Comparison of ENCODE assay signal across 8 cellular contexts in genomic region chr15:41827290-41827879, GRCh38. TPM values are rescaled to one million over a fixed set of nuclear protein-coding genes. Genes with fewer than 3 reads are reported as not detected.
DNase-seq lines count a peak whose midpoint lies in the region; ATAC-seq and TF ChIP-seq lines count a peak whose summit lies in the region.

No MANE protein-coding gene starts in this region.

- H3K4me1 Mint-ChIP-seq in Calu3 (ENCODE audit: low read depth, unreplicated experiment), result no peaks in the 10 kb centered on the region
- peaks cover 42% of the 10 kb centered on the region for H3K4me1 Mint-ChIP-seq in activated CD8-positive, alpha-beta T cell treated with anti-CD3 and anti-CD28 coated beads, Interleukin-2, amount 10 ng/mL, durations not matched to agents 7 days and 5 days (ENCODE audit: low read depth)

- DNase-seq in Calu3 (no peak), foreskin keratinocyte (peak in 1 of 2 donors; percentile 36), globus pallidus (ENCODE audit: low spot score) (no peak), NCI-H226 (no peak)
- peak; percentile 32 for DNase-seq in activated CD8-positive, alpha-beta T cell treated with anti-CD3 and anti-CD28 coated beads, Interleukin-2, amount 10 ng/mL, durations not matched to agents 7 days and 5 days

- no TSS peak for BruUV-seq in Calu3 (replicated peaks; lab: Mats Ljungman, UMichigan)

- CTCF ChIA-PET in Calu3 (lab: Charles Lee), result interaction anchor here (0.6 to 0.9 kb wide), 2 partner anchors 11 to 53 kb away, joined by 3 read pairs; partner anchors contain the start of genes MAPKBP1 and PLA2G4B
- CTCF ChIA-PET in activated CD8-positive, alpha-beta T cell treated with anti-CD3 and anti-CD28 coated beads, Interleukin-2, amount 10 ng/mL, durations not matched to agents 7 days and 5 days (lab: Charles Lee), result interaction anchor here (0.8 to 4.1 kb wide), 4 partner anchors 17 to 109 kb away, joined by 4 to 23 read pairs (median 6); partner anchors contain the start of gene MAPKBP1

- peak; percentile 15 for ATAC-seq in HG03354 (IDR thresholded peaks at IDR 0.05; ENCODE audit: poor library complexity, severe bottlenecking, unreplicated experiment)
- ATAC-seq in activated CD8-positive, alpha-beta T cell treated with anti-CD3 and anti-CD28 coated beads, Interleukin-2, amount 10 ng/mL, durations not matched to agents 7 days and 5 days, result peak; percentile 4
- ATAC-seq in foreskin keratinocyte, result no peak
- ATAC-seq in HG02588 (IDR thresholded peaks at IDR 0.05; ENCODE audit: unreplicated experiment), result no peak

- intact Hi-C loops in Calu3 (cut with micrococcal nuclease; ENCODE audit: unreplicated experiment), result no loop called here

- peak overlapping the region; percentile 62 for H3K4me3 ChIP-seq in rectal smooth muscle tissue (ENCODE audit: low read length)

- POLR2A ChIA-PET in activated CD8-positive, alpha-beta T cell treated with anti-CD3 and anti-CD28 coated beads, Interleukin-2, amount 10 ng/mL, durations not matched to agents 7 days and 5 days (lab: Charles Lee), result interaction anchor here (0.8 to 1.6 kb wide), 2 partner anchors 26 to 54 kb away, joined by 3 read pairs; partner anchors contain the start of gene MAPKBP1

- peak overlapping the region; percentile 74 for H3K4me3 Mint-ChIP-seq in Calu3 (ENCODE audit: low read depth, unreplicated experiment)
- H3K4me3 Mint-ChIP-seq in activated CD8-positive, alpha-beta T cell treated with anti-CD3 and anti-CD28 coated beads, Interleukin-2, amount 10 ng/mL, durations not matched to agents 7 days and 5 days, result peak overlapping the region; percentile 86

- peaks cover 14% of the 10 kb centered on the region for H3K36me3 Mint-ChIP-seq in Calu3 (ENCODE audit: insufficient read depth, unreplicated experiment)
- H3K36me3 Mint-ChIP-seq in activated CD8-positive, alpha-beta T cell treated with anti-CD3 and anti-CD28 coated beads, Interleukin-2, amount 10 ng/mL, durations not matched to agents 7 days and 5 days (ENCODE audit: low read depth), result peaks cover 19% of the 10 kb centered on the region

- no peaks in the 10 kb centered on the region for H3K9me3 Mint-ChIP-seq in Calu3 (ENCODE audit: low read depth, unreplicated experiment)
- no peaks in the 10 kb centered on the region for H3K9me3 Mint-ChIP-seq in activated CD8-positive, alpha-beta T cell treated with anti-CD3 and anti-CD28 coated beads, Interleukin-2, amount 10 ng/mL, durations not matched to agents 7 days and 5 days (ENCODE audit: insufficient read depth)

- H3K9ac ChIP-seq in rectal smooth muscle tissue (ENCODE audit: low read length), result no peak overlapping the region

- H3K4me1 ChIP-seq in foreskin keratinocyte, result peaks cover 15% of the 10 kb centered on the region
- H3K4me1 ChIP-seq in rectal smooth muscle tissue (ENCODE audit: control insufficient read depth, insufficient read depth, low read length), result peaks cover 8% of the 10 kb centered on the region

- H3K27ac ChIP-seq in foreskin keratinocyte (no peak overlapping the region), rectal smooth muscle tissue (ENCODE audit: low read depth, low read length) (no peak overlapping the region)

- TF ChIP-seq CTCF in Calu3 (IDR thresholded peaks at IDR 0.05; ENCODE audit: unreplicated experiment), result no peak
- peak; percentile 27 for TF ChIP-seq CTCF in foreskin keratinocyte (conservative IDR thresholded peaks at IDR 0.05)

- H3K27ac Mint-ChIP-seq in Calu3 (ENCODE audit: unreplicated experiment), result no peak overlapping the region
- peak overlapping the region; percentile 87 for H3K27ac Mint-ChIP-seq in activated CD8-positive, alpha-beta T cell treated with anti-CD3 and anti-CD28 coated beads, Interleukin-2, amount 10 ng/mL, durations not matched to agents 7 days and 5 days

- no peaks in the 10 kb centered on the region for H3K27me3 Mint-ChIP-seq in Calu3 (ENCODE audit: unreplicated experiment)
- no peaks in the 10 kb centered on the region for H3K27me3 Mint-ChIP-seq in activated CD8-positive, alpha-beta T cell treated with anti-CD3 and anti-CD28 coated beads, Interleukin-2, amount 10 ng/mL, durations not matched to agents 7 days and 5 days (ENCODE audit: low read depth)

- H3K36me3 ChIP-seq in rectal smooth muscle tissue (ENCODE audit: control insufficient read depth, insufficient read depth, low read length), result peaks cover 13% of the 10 kb centered on the region

- H3K27me3 ChIP-seq in foreskin keratinocyte (no peaks in the 10 kb centered on the region), rectal smooth muscle tissue (ENCODE audit: control insufficient read depth, insufficient read depth, low read length) (no peaks in the 10 kb centered on the region)

RNA-seq across cellular contexts. Expression of gene JMJD7, which starts 0.5 kb away (rescaled TPM):
- total RNA-seq in Calu3 (2022) (9.4 and 9.7 TPM in 2 replicates), foreskin keratinocyte (15.5 and 19.2 TPM in 2 replicates)
- 10 to 100 TPM; 19.5 to 22.8 TPM for total RNA-seq in activated CD8-positive, alpha-beta T cell treated with anti-CD3 and anti-CD28 coated beads, Interleukin-2, amount 10 ng/mL, durations not matched to agents 7 days and 5 days
- 20.5 and 22.9 TPM in 2 replicates for polyA plus RNA-seq in foreskin keratinocyte

RNA-seq across cellular contexts. Expression of gene PLA2G4B, which starts 11.3 kb away (rescaled TPM):
- total RNA-seq in Calu3 (2022) (4.1 and 6.8 TPM in 2 replicates), foreskin keratinocyte (3.5 and 4.5 TPM in 2 replicates)
- 10 to 100 TPM in 1 of 2 experiments, 1 to 10 TPM in 1; 8.9 to 13.1 TPM for total RNA-seq in activated CD8-positive, alpha-beta T cell treated with anti-CD3 and anti-CD28 coated beads, Interleukin-2, amount 10 ng/mL, durations not matched to agents 7 days and 5 days
- 4.3 and 5.5 TPM in 2 replicates for polyA plus RNA-seq in foreskin keratinocyte

RNA-seq across cellular contexts. Expression of gene MAPKBP1, which starts 53.1 kb away (rescaled TPM):
- total RNA-seq in Calu3 (2022) (9.9 and 11.3 TPM in 2 replicates), foreskin keratinocyte (59.6 and 61.7 TPM in 2 replicates)
- 10 to 100 TPM; 30.4 to 30.9 TPM for total RNA-seq in activated CD8-positive, alpha-beta T cell treated with anti-CD3 and anti-CD28 coated beads, Interleukin-2, amount 10 ng/mL, durations not matched to agents 7 days and 5 days
- 12.6 and 15.3 TPM in 2 replicates for polyA plus RNA-seq in foreskin keratinocyte

Comparison
In these comparisons a context has a peak if more than half of its experiments do, and no peak if none do; other contexts are left out.
1. ATAC-seq: peak in HG03354 (single experiment) and activated CD8-positive, alpha-beta T cell treated with anti-CD3 and anti-CD28 coated beads, Interleukin-2, amount 10 ng/mL, durations not matched to agents 7 days and 5 days (single experiment); none in foreskin keratinocyte (single experiment) and HG02588 (single experiment).